12 cellular contexts compared by ENCODE assay signal in the genomic region with DNA sequence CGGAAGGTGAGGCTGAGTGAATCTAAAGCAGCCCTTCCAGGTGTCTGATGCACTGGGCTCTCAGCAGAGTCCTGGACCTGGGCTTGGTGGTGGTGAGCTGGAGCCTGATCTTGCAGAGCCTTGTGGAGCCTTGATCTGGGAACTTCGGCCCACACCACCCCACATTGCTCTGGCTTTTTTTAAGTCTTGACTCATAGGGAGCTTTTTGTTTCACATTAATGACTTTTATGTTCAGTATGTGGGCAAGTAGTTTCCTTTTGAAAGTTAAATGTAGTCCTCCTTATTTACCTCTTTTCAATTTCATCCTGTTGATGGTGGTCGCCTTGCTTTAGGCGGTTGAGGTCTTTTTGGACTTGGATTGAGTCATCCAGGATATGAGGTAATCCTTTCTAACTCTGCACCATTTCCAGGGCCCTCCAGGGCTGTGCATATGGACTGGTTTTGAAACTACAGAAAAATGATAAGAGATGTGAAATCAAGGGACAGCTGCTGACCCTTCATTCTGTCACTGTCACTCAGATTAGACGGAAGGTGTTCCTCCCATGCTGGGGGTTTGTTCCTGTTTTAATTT. TPM values are rescaled to one million over a fixed set of nuclear protein-coding genes. Genes with fewer than 3 reads are reported as not detected.
DNase-seq lines count a peak whose midpoint lies in the region; ATAC-seq and TF ChIP-seq lines count a peak whose summit lies in the region.
"Had no signal": no experiment of that assay in that cellular context is flagged by ENCODE, and none has a peak within 500 bp of the region (broad histone marks: within the 10 kb centered on the region; RNA-seq: fewer than 3 reads in every experiment).

No MANE protein-coding gene starts in this region.

- no peaks in the 10 kb centered on the region for H3K36me3 Mint-ChIP-seq in activated naive CD4-positive, alpha-beta T cell treated with anti-CD3 and anti-CD28 coated beads, Interleukin-2, amount 10 ng/mL, durations not matched to agents 7 days and 5 days
- no peaks in the 10 kb centered on the region for H3K36me3 Mint-ChIP-seq in WTC11
- no peaks in the 10 kb centered on the region for H3K36me3 Mint-ChIP-seq in stimulated activated memory B cell treated with anti-CD40 and anti-IgM and Interleukin-4, amounts not matched to agents 10 μg/mL and 1 μg/mL and 100 μg/mL, for 72 hours

- H3K4me1 ChIP-seq in right cardiac atrium (ENCODE audit: control insufficient read depth, insufficient read depth, low read length): no peaks in the 10 kb centered on the region

- peak overlapping the region; percentile 34 for H3K27ac Mint-ChIP-seq in activated naive CD4-positive, alpha-beta T cell treated with anti-CD3 and anti-CD28 coated beads, Interleukin-2, amount 10 ng/mL, durations not matched to agents 7 days and 5 days
- H3K27ac Mint-ChIP-seq in WTC11: no peak overlapping the region
- H3K27ac Mint-ChIP-seq in stimulated activated memory B cell treated with anti-CD40 and anti-IgM and Interleukin-4, amounts not matched to agents 10 μg/mL and 1 μg/mL and 100 μg/mL, for 72 hours: no peak overlapping the region

- POLR2A ChIA-PET in WTC11 (lab: Charles Lee): no interaction called here
- POLR2A ChIA-PET in HEK293T (lab: Yijun Ruan, JAX): no interaction called here

- no peaks in the 10 kb centered on the region for H3K9me3 ChIP-seq in right cardiac atrium (ENCODE audit: control insufficient read depth, low read length)

- TF ChIP-seq CTCF in WTC11 (IDR thresholded peaks at IDR 0.05): no peak

- intact Hi-C loops in right cardiac atrium (cut with DNase I): no loop called here

- no peak overlapping the region for H3K4me3 Mint-ChIP-seq in activated naive CD4-positive, alpha-beta T cell treated with anti-CD3 and anti-CD28 coated beads, Interleukin-2, amount 10 ng/mL, durations not matched to agents 7 days and 5 days
- H3K4me3 Mint-ChIP-seq in WTC11: no peak overlapping the region
- no peak overlapping the region for H3K4me3 Mint-ChIP-seq in stimulated activated memory B cell treated with anti-CD40 and anti-IgM and Interleukin-4, amounts not matched to agents 10 μg/mL and 1 μg/mL and 100 μg/mL, for 72 hours

- peaks cover 6% of the 10 kb centered on the region for H3K4me1 Mint-ChIP-seq in activated naive CD4-positive, alpha-beta T cell treated with anti-CD3 and anti-CD28 coated beads, Interleukin-2, amount 10 ng/mL, durations not matched to agents 7 days and 5 days
- 0 out of 2 replicates have a peak, but pooled peaks cover 3% of the 10 kb centered on the region for H3K4me1 Mint-ChIP-seq in WTC11
- H3K4me1 Mint-ChIP-seq in stimulated activated memory B cell treated with anti-CD40 and anti-IgM and Interleukin-4, amounts not matched to agents 10 μg/mL and 1 μg/mL and 100 μg/mL, for 72 hours: peaks cover 4% of the 10 kb centered on the region

- peak; percentile 88 for ATAC-seq in HG02981 (IDR thresholded peaks at IDR 0.05; ENCODE audit: unreplicated experiment)
- ATAC-seq in WTC11: no peak
- ATAC-seq in stimulated activated naive CD8-positive, alpha-beta T cell treated with anti-CD3 and anti-CD28 coated beads, Interleukin-15, Interleukin-2, amounts not matched to agents 100 U/mL and 50 U/mL, for 24 hours: peak; percentile 89
- ATAC-seq in stimulated activated memory B cell treated with anti-CD40 and anti-IgM and Interleukin-4, amounts not matched to agents 10 μg/mL and 1 μg/mL and 100 μg/mL, for 72 hours: no peak
- no peak for ATAC-seq in right cardiac atrium

- peaks cover 9% of the 10 kb centered on the region for H3K9me3 Mint-ChIP-seq in activated naive CD4-positive, alpha-beta T cell treated with anti-CD3 and anti-CD28 coated beads, Interleukin-2, amount 10 ng/mL, durations not matched to agents 7 days and 5 days
- peaks cover 13% of the 10 kb centered on the region for H3K9me3 Mint-ChIP-seq in WTC11
- peaks cover 3% of the 10 kb centered on the region for H3K9me3 Mint-ChIP-seq in stimulated activated memory B cell treated with anti-CD40 and anti-IgM and Interleukin-4, amounts not matched to agents 10 μg/mL and 1 μg/mL and 100 μg/mL, for 72 hours

- peak; percentile 25 for DNase-seq in activated naive CD4-positive, alpha-beta T cell treated with anti-CD3 and anti-CD28 coated beads, Interleukin-2, amount 10 ng/mL, durations not matched to agents 7 days and 5 days
- no peak for DNase-seq in activated naive CD4-positive, alpha-beta T cell treated with anti-CD3 and anti-CD28 coated beads, Interleukin-2, amount 50 U/mL, for 16 hours
- DNase-seq in WTC11 (ENCODE audit: low spot score) (no peak), HEK293T (ENCODE audit: extremely low spot score) (no peak), right cardiac atrium (no peak)
- DNase-seq in stimulated activated naive CD8-positive, alpha-beta T cell treated with anti-CD3 and anti-CD28 coated beads, Interleukin-15, Interleukin-2, amounts not matched to agents 100 U/mL and 50 U/mL, for 24 hours: no peak
- DNase-seq: central memory CD4-positive, alpha-beta T cell; SHP77 had no signal

- H3K4me3 ChIP-seq in right cardiac atrium (ENCODE audit: low read length): no peak overlapping the region

- 38% methylated on average over 5 of the region's 5 CpGs for WGBS in right cardiac atrium

- no peak overlapping the region for H3K27ac ChIP-seq in right cardiac atrium (ENCODE audit: low read length)
- H3K27ac ChIP-seq: HL-60 had no signal

- H3K27me3 ChIP-seq in right cardiac atrium (ENCODE audit: control insufficient read depth, insufficient read depth): no peaks in the 10 kb centered on the region

- CTCF ChIA-PET in activated naive CD4-positive, alpha-beta T cell treated with anti-CD3 and anti-CD28 coated beads, Interleukin-2, amount 10 ng/mL, durations not matched to agents 7 days and 5 days (lab: Charles Lee): interaction anchor here (0.6 to 1.1 kb wide), 2 partner anchors 12 to 93 kb away, joined by 3 read pairs; no protein-coding TSS in a partner anchor
- CTCF ChIA-PET in WTC11 (lab: Charles Lee) (no interaction called here), HEK293T (lab: Yijun Ruan, JAX) (interaction anchor here (1.2 kb wide), 1 partner anchor 12 kb away, joined by 3 read pairs; no protein-coding TSS in a partner anchor)

- peaks cover 28% of the 10 kb centered on the region for H3K27me3 Mint-ChIP-seq in activated naive CD4-positive, alpha-beta T cell treated with anti-CD3 and anti-CD28 coated beads, Interleukin-2, amount 10 ng/mL, durations not matched to agents 7 days and 5 days
- H3K27me3 Mint-ChIP-seq in WTC11 (ENCODE audit: low read depth): peaks cover 7% of the 10 kb centered on the region
- H3K27me3 Mint-ChIP-seq in stimulated activated memory B cell treated with anti-CD40 and anti-IgM and Interleukin-4, amounts not matched to agents 10 μg/mL and 1 μg/mL and 100 μg/mL, for 72 hours: peaks cover 48% of the 10 kb centered on the region

TF ChIP-seq in WTC11, 78 proteins besides CTCF, POLR2A, EP300 and RAD21:
- TF ChIP-seq ZNF263 (CRISPR knock-in tag; IDR thresholded peaks at IDR 0.05; ENCODE audit: low read depth) (no peak), GABPB1 (CRISPR knock-in tag; IDR thresholded peaks at IDR 0.05) (0 out of 2 replicates have a peak, but pooled peaks have one; percentile 15)

TF ChIP-seq in HEK293T, 16 proteins besides CTCF, POLR2A, EP300 and RAD21:
- no peak for TF ChIP-seq SP1 (IDR thresholded peaks at IDR 0.05)
- no peak for TF ChIP-seq FOXM1 (IDR thresholded peaks at IDR 0.05; ENCODE audit: borderline replicate concordance)
- TF ChIP-seq ELF4 (IDR thresholded peaks at IDR 0.05): no peak

RNA-seq across cellular contexts. Expression of gene NRAP, which starts 2.9 kb away (rescaled TPM):
- total RNA-seq in WTC11 (2021) (not detected in 3 replicates), right cardiac atrium (100 to 1,000 TPM; 232 to 479 (median 284) TPM)
- polyA plus RNA-seq in right cardiac atrium: 117 TPM
- polyA plus RNA-seq: BJ had no signal

RNA-seq across cellular contexts. Expression of gene CASP7, which starts 12.9 kb away (rescaled TPM):
- total RNA-seq in WTC11 (2021) (4.7 to 6.0 TPM (median 4.7 TPM) in 3 replicates), right cardiac atrium (10 to 100 TPM; 10.4 to 17.2 (median 13.9) TPM)
- 9.4 TPM for polyA plus RNA-seq in right cardiac atrium

Comparison
In these comparisons a context has a peak if more than half of its experiments do, and no peak if none do; other contexts are left out.
1. ATAC-seq: peak in HG02981 (single experiment) and stimulated activated naive CD8-positive, alpha-beta T cell treated with anti-CD3 and anti-CD28 coated beads, Interleukin-15, Interleukin-2, amounts not matched to agents 100 U/mL and 50 U/mL, for 24 hours (single experiment); none in WTC11 (single experiment), stimulated activated memory B cell treated with anti-CD40 and anti-IgM and Interleukin-4, amounts not matched to agents 10 μg/mL and 1 μg/mL and 100 μg/mL, for 72 hours (single experiment) and right cardiac atrium (0 of 2).
2. RNA of gene NRAP, which starts 2.9 kb away (total RNA-seq): 232 to 479 TPM in right cardiac atrium; not detected in WTC11; every median in the first group is over 100 times any median in the second.